ENCODE assay signal across 12 cellular contexts in genomic region chr3:62134061-62134496, GRCh38.
DNase-seq lines count a peak whose midpoint lies in the region; ATAC-seq and TF ChIP-seq lines count a peak whose summit lies in the region.
"Had no signal": no experiment of that assay in that cellular context is flagged by ENCODE, and none has a peak within 500 bp of the region (broad histone marks: within the 10 kb centered on the region; RNA-seq: fewer than 3 reads in every experiment).

No MANE protein-coding gene starts in this region.

- H3K4me3 ChIP-seq in heart left ventricle (no peak overlapping the region), thyroid gland (replicated peaks in 1 of 3) (no peak overlapping the region)
- H3K4me3 ChIP-seq: A549 had no signal

- H3K36me3 ChIP-seq in heart left ventricle (no peaks in the 10 kb centered on the region), thyroid gland (no peaks in the 10 kb centered on the region)

- intact Hi-C loops in heart left ventricle (cut with DNase I) (loop anchor here in 4 of 10 donors (5.0 to 10.0 kb wide), 4 partner anchors 53 to 569 kb away; partner anchors contain the start of gene PTPRG (in 1 of the 4)), thyroid gland (cut with DNase I) (no loop called here)

- H3K9me3 ChIP-seq in heart left ventricle (no peaks in the 10 kb centered on the region), thyroid gland (no peaks in the 10 kb centered on the region)
- H3K9me3 ChIP-seq: A549 had no signal

- TF ChIP-seq CTCF in heart left ventricle (IDR thresholded peaks at IDR 0.05) (peak in 1 of 12 donors; percentile 13), thyroid gland (IDR thresholded peaks at IDR 0.05) (no peak)

- H3K27ac ChIP-seq in heart left ventricle, result peak overlapping the region in 11 of 12 donors; percentile 37 to 71 (median 60)
- no peak overlapping the region for H3K27ac ChIP-seq in thyroid gland
- H3K27ac ChIP-seq: A549 had no signal

- no peak for TF ChIP-seq POLR2A in heart left ventricle (IDR thresholded peaks at IDR 0.05)
- TF ChIP-seq POLR2A in thyroid gland (IDR thresholded peaks at IDR 0.05), result no peak

- DNase-seq in NCI-H2029 treated with DMSO at 0.1 percent for 48 hours (lab: John Stamatoyannopoulos, UW) (peak; percentile 5), NCI-H2029 (lab: John Stamatoyannopoulos, UW) (no peak), heart left ventricle (peak in 4 of 5 donors; percentile 72 to 81 (median 74)), thyroid gland (peak; percentile 30 to 33), GM19238 (ENCODE audit: insufficient read length, low spot score) (no peak), NCI-H2227 (lab: John Stamatoyannopoulos, UW; ENCODE audit: unreplicated experiment) (no peak)
- DNase-seq: activated CD4-positive, CD25-positive, alpha-beta regulatory T cell; NCI-H2227 treated with DMSO at 0.1 percent for 48 hours had no signal

- H3K4me1 ChIP-seq in heart left ventricle, result peaks cover 5 to 48% (median 27%) of the 10 kb centered on the region in 12 donors
- peaks cover 11 to 21% of the 10 kb centered on the region in 2 donors for H3K4me1 ChIP-seq in thyroid gland
- H3K4me1 ChIP-seq: A549 had no signal

- no peaks in the 10 kb centered on the region for H3K27me3 ChIP-seq in heart left ventricle
- H3K27me3 ChIP-seq in thyroid gland, result no peaks in the 10 kb centered on the region

- WGBS in heart left ventricle, 4 donors, result 4 to 13% (median 10%) methylated on average over 6 of the region's 6 CpGs
- 14 to 20% methylated on average over 5 to 6 of the region's 6 CpGs for WGBS in thyroid gland, 2 donors

- peak; percentile 77 for ATAC-seq in SK-N-SH treated with all-trans-retinoic acid at 6 μM for 48 hours
- ATAC-seq in heart left ventricle, result peak; percentile 53 to 86 (median 82)
- no peak for ATAC-seq in HG03108 (IDR thresholded peaks at IDR 0.05; ENCODE audit: unreplicated experiment)
- ATAC-seq: A549, esophagus mucosa had no signal

TF ChIP-seq in SK-N-SH treated with all-trans-retinoic acid at 6 μM for 48 hours, 23 proteins besides CTCF, POLR2A, EP300 and RAD21:
- no peak for TF ChIP-seq TSHZ2 (CRISPR knock-in tag; IDR thresholded peaks at IDR 0.05)
- no peak for TF ChIP-seq ZNF565 (CRISPR knock-in tag; conservative IDR thresholded peaks at IDR 0.05; ENCODE audit: low read depth)
- no peak for TF ChIP-seq PATZ1 (CRISPR knock-in tag; IDR thresholded peaks at IDR 0.05; ENCODE audit: borderline replicate concordance)
- no peak for TF ChIP-seq ZC3H10 (CRISPR knock-in tag; IDR thresholded peaks at IDR 0.05)
- no peak for TF ChIP-seq ZNF8 (CRISPR knock-in tag; IDR thresholded peaks at IDR 0.05)
- TF ChIP-seq ISL1 (CRISPR knock-in tag; IDR thresholded peaks at IDR 0.05), result no peak
- TF ChIP-seq ZFP30 (CRISPR knock-in tag; IDR thresholded peaks at IDR 0.05), result no peak
- TF ChIP-seq GLIS3 (CRISPR knock-in tag; IDR thresholded peaks at IDR 0.05), result no peak
- no peak for TF ChIP-seq ZFP3 (CRISPR knock-in tag; IDR thresholded peaks at IDR 0.05)
- no peak for TF ChIP-seq CREB5 (CRISPR knock-in tag; IDR thresholded peaks at IDR 0.05; ENCODE audit: low read depth)
- no peak for TF ChIP-seq BACH2 (CRISPR knock-in tag; IDR thresholded peaks at IDR 0.05; ENCODE audit: borderline replicate concordance)
- no peak for TF ChIP-seq OSR1 (CRISPR knock-in tag; IDR thresholded peaks at IDR 0.05)
- no peak for TF ChIP-seq PPARA (CRISPR knock-in tag; IDR thresholded peaks at IDR 0.05; ENCODE audit: borderline replicate concordance)

Comparison
In these comparisons a context has a peak if more than half of its experiments do, and no peak if none do; other contexts are left out.
1. DNase-seq: peak in NCI-H2029 treated with DMSO at 0.1 percent for 48 hours (single experiment), heart left ventricle (4 of 5) and thyroid gland (2 of 2); none in NCI-H2029 (single experiment), GM19238 (single experiment) and NCI-H2227 (single experiment).
2. H3K27ac ChIP-seq: peak in heart left ventricle (11 of 12); none in thyroid gland (0 of 3).